9 cellular contexts compared by ENCODE assay signal in the genomic region with DNA sequence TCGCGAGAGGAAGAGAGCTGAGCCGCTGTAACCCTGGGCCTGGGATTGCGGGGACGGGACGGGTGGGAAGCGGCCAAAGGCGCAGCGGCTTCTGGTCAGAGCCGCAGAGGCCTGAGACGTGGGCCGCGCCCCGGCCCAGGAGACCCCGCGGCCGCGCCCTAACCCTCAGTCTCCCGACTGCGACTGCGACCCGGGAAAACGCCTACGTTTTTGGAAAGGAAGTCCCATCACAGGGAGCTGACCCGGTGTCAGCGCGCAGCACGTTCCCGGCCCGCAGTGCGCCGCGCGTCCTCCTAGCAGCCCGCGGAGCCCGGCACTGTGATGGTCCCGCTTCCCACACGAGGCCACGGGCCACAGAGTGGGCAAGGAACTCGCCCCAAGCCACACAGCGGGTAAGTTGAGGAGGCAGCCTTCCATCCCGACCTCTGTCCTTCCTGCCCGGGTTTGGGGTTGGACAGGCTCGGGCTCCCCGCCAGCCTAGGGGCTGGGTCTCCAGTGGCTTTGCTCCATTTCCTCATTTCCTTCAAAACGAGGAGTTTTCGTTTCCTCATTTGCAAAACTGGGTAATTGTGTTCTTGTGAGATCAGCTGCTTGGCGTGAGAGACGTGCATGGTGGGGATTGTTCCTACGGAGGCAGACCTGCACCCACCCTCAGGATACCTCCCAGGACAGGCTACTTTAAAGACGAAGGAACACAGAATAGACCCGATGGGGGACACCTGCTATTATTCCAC. TPM values are rescaled to one million over a fixed set of nuclear protein-coding genes. Genes with fewer than 3 reads are reported as not detected.
DNase-seq lines count a peak whose midpoint lies in the region; ATAC-seq and TF ChIP-seq lines count a peak whose summit lies in the region.
"Had no signal": no experiment of that assay in that cellular context is flagged by ENCODE, and none has a peak within 500 bp of the region (broad histone marks: within the 10 kb centered on the region; RNA-seq: fewer than 3 reads in every experiment).

No MANE protein-coding gene starts in this region.

- no peak for TF ChIP-seq CTCF in activated CD8-positive, alpha-beta T cell treated with anti-CD3 and anti-CD28 coated beads for 36 hours (IDR thresholded peaks at IDR 0.05)
- TF ChIP-seq CTCF in choroid plexus epithelial cell (conservative IDR thresholded peaks at IDR 0.05; ENCODE audit: low read depth, low read length) (no peak), lower lobe of right lung (IDR thresholded peaks at IDR 0.05) (no peak), type B pancreatic cell (conservative IDR thresholded peaks at IDR 0.05) (no peak), Caco-2 (IDR thresholded peaks at IDR 0.05; ENCODE audit: insufficient read depth in 1 of 2, low read depth in 1 of 2, low read length in 1 of 2, severe bottlenecking in 1 of 2, unreplicated experiment in 1 of 2) (no peak)

- BruUV-seq in Caco-2 (replicated peaks; lab: Mats Ljungman, UMichigan) = no TSS peak

- no peak overlapping the region for H3K27ac Mint-ChIP-seq in activated CD8-positive, alpha-beta T cell treated with anti-CD3 and anti-CD28 coated beads for 36 hours
- no peak overlapping the region for H3K27ac Mint-ChIP-seq in activated CD8-positive, alpha-beta T cell treated with anti-CD3 and anti-CD28 coated beads, Interleukin-2, amount 10 ng/mL, durations not matched to agents 7 days and 5 days
- no peak overlapping the region for H3K27ac Mint-ChIP-seq in type B pancreatic cell
- no peak overlapping the region for H3K27ac Mint-ChIP-seq in Caco-2 (ENCODE audit: unreplicated experiment)
- H3K27ac Mint-ChIP-seq: CD4-positive, CD25-positive, alpha-beta regulatory T cell had no signal

- intact Hi-C loops in activated CD8-positive, alpha-beta T cell treated with anti-CD3 and anti-CD28 coated beads for 36 hours (cut with micrococcal nuclease) = no loop called here
- intact Hi-C loops in lower lobe of right lung (cut with DNase I) = no loop called here
- intact Hi-C loops in Caco-2 (cut with micrococcal nuclease; ENCODE audit: unreplicated experiment) = no loop called here

- no peak for ATAC-seq in activated CD8-positive, alpha-beta T cell treated with anti-CD3 and anti-CD28 coated beads for 36 hours
- no peak for ATAC-seq in activated CD8-positive, alpha-beta T cell treated with anti-CD3 and anti-CD28 coated beads, Interleukin-2, amount 10 ng/mL, durations not matched to agents 7 days and 5 days
- ATAC-seq in lower lobe of right lung (peak; percentile 81 to 85), HG02763 (IDR thresholded peaks at IDR 0.05; ENCODE audit: unreplicated experiment) (no peak), HG03571 (IDR thresholded peaks at IDR 0.05; ENCODE audit: unreplicated experiment) (no peak)

- H3K27me3 ChIP-seq in lower lobe of right lung (ENCODE audit: low read depth) (peaks cover 19% of the 10 kb centered on the region), Caco-2 (replicated peaks; ENCODE audit: control insufficient read depth, insufficient read depth, low read length) (no peaks in the 10 kb centered on the region)

- H3K9me3 Mint-ChIP-seq in activated CD8-positive, alpha-beta T cell treated with anti-CD3 and anti-CD28 coated beads for 36 hours = peaks cover 6% of the 10 kb centered on the region
- H3K9me3 Mint-ChIP-seq in activated CD8-positive, alpha-beta T cell treated with anti-CD3 and anti-CD28 coated beads, Interleukin-2, amount 10 ng/mL, durations not matched to agents 7 days and 5 days (ENCODE audit: insufficient read depth) = no peaks in the 10 kb centered on the region
- H3K9me3 Mint-ChIP-seq in type B pancreatic cell = no peaks in the 10 kb centered on the region
- H3K9me3 Mint-ChIP-seq in Caco-2 (ENCODE audit: unreplicated experiment) = peaks cover 10% of the 10 kb centered on the region

- H3K27ac ChIP-seq in lower lobe of right lung = peak overlapping the region; percentile 74

- no peaks in the 10 kb centered on the region for H3K36me3 Mint-ChIP-seq in activated CD8-positive, alpha-beta T cell treated with anti-CD3 and anti-CD28 coated beads for 36 hours (ENCODE audit: low read depth)
- H3K36me3 Mint-ChIP-seq in activated CD8-positive, alpha-beta T cell treated with anti-CD3 and anti-CD28 coated beads, Interleukin-2, amount 10 ng/mL, durations not matched to agents 7 days and 5 days (ENCODE audit: low read depth) = no peaks in the 10 kb centered on the region
- H3K36me3 Mint-ChIP-seq in type B pancreatic cell = no peaks in the 10 kb centered on the region
- no peaks in the 10 kb centered on the region for H3K36me3 Mint-ChIP-seq in Caco-2 (ENCODE audit: insufficient read depth, unreplicated experiment)
- H3K36me3 Mint-ChIP-seq: CD4-positive, CD25-positive, alpha-beta regulatory T cell had no signal

- CTCF ChIA-PET in activated CD8-positive, alpha-beta T cell treated with anti-CD3 and anti-CD28 coated beads for 36 hours (lab: Charles Lee) = interaction anchor here (1.5 to 2.3 kb wide), 2 partner anchors 14 to 25 kb away, joined by 4 to 7 read pairs; no protein-coding TSS in a partner anchor
- CTCF ChIA-PET in activated CD8-positive, alpha-beta T cell treated with anti-CD3 and anti-CD28 coated beads, Interleukin-2, amount 10 ng/mL, durations not matched to agents 7 days and 5 days (lab: Charles Lee) = interaction anchor here (1.4 kb wide), 1 partner anchor 25 kb away, joined by 4 read pairs; no protein-coding TSS in a partner anchor
- CTCF ChIA-PET in Caco-2 (lab: Charles Lee) = no interaction called here

- H3K4me3 Mint-ChIP-seq in activated CD8-positive, alpha-beta T cell treated with anti-CD3 and anti-CD28 coated beads for 36 hours = peak overlapping the region; percentile 12
- H3K4me3 Mint-ChIP-seq in activated CD8-positive, alpha-beta T cell treated with anti-CD3 and anti-CD28 coated beads, Interleukin-2, amount 10 ng/mL, durations not matched to agents 7 days and 5 days = no peak overlapping the region
- H3K4me3 Mint-ChIP-seq in type B pancreatic cell = peak overlapping the region; percentile 39
- H3K4me3 Mint-ChIP-seq in Caco-2 (ENCODE audit: unreplicated experiment) = no peak overlapping the region
- H3K4me3 Mint-ChIP-seq: CD4-positive, CD25-positive, alpha-beta regulatory T cell had no signal

- POLR2A ChIA-PET in activated CD8-positive, alpha-beta T cell treated with anti-CD3 and anti-CD28 coated beads for 36 hours (lab: Charles Lee) = no interaction called here
- POLR2A ChIA-PET in activated CD8-positive, alpha-beta T cell treated with anti-CD3 and anti-CD28 coated beads, Interleukin-2, amount 10 ng/mL, durations not matched to agents 7 days and 5 days (lab: Charles Lee) = no interaction called here
- POLR2A ChIA-PET in Caco-2 (lab: Charles Lee) = no interaction called here

- peaks cover 59% of the 10 kb centered on the region for H3K27me3 Mint-ChIP-seq in activated CD8-positive, alpha-beta T cell treated with anti-CD3 and anti-CD28 coated beads for 36 hours
- H3K27me3 Mint-ChIP-seq in activated CD8-positive, alpha-beta T cell treated with anti-CD3 and anti-CD28 coated beads, Interleukin-2, amount 10 ng/mL, durations not matched to agents 7 days and 5 days (ENCODE audit: low read depth) = peaks cover 62% of the 10 kb centered on the region
- peaks cover 40% of the 10 kb centered on the region for H3K27me3 Mint-ChIP-seq in type B pancreatic cell
- peaks cover 23% of the 10 kb centered on the region for H3K27me3 Mint-ChIP-seq in Caco-2 (ENCODE audit: insufficient read depth, unreplicated experiment)

- H3K9me3 ChIP-seq in lower lobe of right lung = no peaks in the 10 kb centered on the region
- H3K9me3 ChIP-seq in Caco-2 = no peaks in the 10 kb centered on the region

- H3K4me1 Mint-ChIP-seq in activated CD8-positive, alpha-beta T cell treated with anti-CD3 and anti-CD28 coated beads for 36 hours (ENCODE audit: low read depth) = peaks cover 2% of the 10 kb centered on the region
- peaks cover 3% of the 10 kb centered on the region for H3K4me1 Mint-ChIP-seq in activated CD8-positive, alpha-beta T cell treated with anti-CD3 and anti-CD28 coated beads, Interleukin-2, amount 10 ng/mL, durations not matched to agents 7 days and 5 days (ENCODE audit: low read depth)
- H3K4me1 Mint-ChIP-seq in type B pancreatic cell (ENCODE audit: unreplicated experiment) = no peaks in the 10 kb centered on the region
- no peaks in the 10 kb centered on the region for H3K4me1 Mint-ChIP-seq in Caco-2 (ENCODE audit: low read depth, unreplicated experiment)

- H3K4me3 ChIP-seq in choroid plexus epithelial cell (ENCODE audit: low read depth, low read length) (peak overlapping the region; percentile 62), lower lobe of right lung (peak overlapping the region; percentile 53), Caco-2 (ENCODE audit: low read depth, low read length) (no peak overlapping the region)

- H3K4me1 ChIP-seq in lower lobe of right lung = no peaks in the 10 kb centered on the region
- no peaks in the 10 kb centered on the region for H3K4me1 ChIP-seq in Caco-2

- H3K36me3 ChIP-seq in lower lobe of right lung (no peaks in the 10 kb centered on the region), Caco-2 (ENCODE audit: control insufficient read depth, insufficient read depth, low read length) (no peaks in the 10 kb centered on the region)

- DNase-seq in activated CD8-positive, alpha-beta T cell treated with anti-CD3 and anti-CD28 coated beads for 36 hours = no peak
- no peak for DNase-seq in activated CD8-positive, alpha-beta T cell treated with anti-CD3 and anti-CD28 coated beads, Interleukin-2, amount 10 ng/mL, durations not matched to agents 7 days and 5 days
- DNase-seq in choroid plexus epithelial cell (ENCODE audit: low read depth) (peak; percentile 17), lower lobe of right lung (peak; percentile 74), type B pancreatic cell (ENCODE audit: extremely low spot score, unreplicated experiment) (no peak), Caco-2 (no peak)
- DNase-seq: CD4-positive, CD25-positive, alpha-beta regulatory T cell had no signal

RNA-seq across cellular contexts. Expression of a gene that starts 1.2 kb away (rescaled TPM):
- 1 to 10 TPM; 1.2 to 1.5 TPM for total RNA-seq in activated CD8-positive, alpha-beta T cell treated with anti-CD3 and anti-CD28 coated beads for 36 hours
- total RNA-seq in activated CD8-positive, alpha-beta T cell treated with anti-CD3 and anti-CD28 coated beads, Interleukin-2, amount 10 ng/mL, durations not matched to agents 7 days and 5 days = under 1 TPM; 0.21 to 0.29 TPM
- 452 TPM for total RNA-seq in lower lobe of right lung
- 7.0 and 13.3 TPM in 2 replicates for total RNA-seq in type B pancreatic cell (ENCODE audit: low replicate concordance)
- total RNA-seq in Caco-2 (2022) = 0.79 and 1.2 TPM in 2 replicates
- total RNA-seq: CD4-positive, CD25-positive, alpha-beta regulatory T cell had no signal

RNA-seq across cellular contexts. Expression of a gene that starts 51.4 kb away (rescaled TPM):
- total RNA-seq in activated CD8-positive, alpha-beta T cell treated with anti-CD3 and anti-CD28 coated beads for 36 hours = 100 to 1,000 TPM in 1 of 2 experiments, 10 to 100 TPM in 1; 99.1 to 101 TPM
- total RNA-seq in activated CD8-positive, alpha-beta T cell treated with anti-CD3 and anti-CD28 coated beads, Interleukin-2, amount 10 ng/mL, durations not matched to agents 7 days and 5 days = 10 to 100 TPM; 53.3 to 55.0 TPM
- 41.4 TPM for total RNA-seq in lower lobe of right lung
- total RNA-seq in type B pancreatic cell (ENCODE audit: low replicate concordance) = 50.0 and 50.5 TPM in 2 replicates
- total RNA-seq in Caco-2 (2022) = 95.5 and 98.0 TPM in 2 replicates

Comparison
In these comparisons a context has a peak if more than half of its experiments do, and no peak if none do; other contexts are left out.
1. H3K4me3 Mint-ChIP-seq: peak in activated CD8-positive, alpha-beta T cell treated with anti-CD3 and anti-CD28 coated beads for 36 hours (single experiment) and type B pancreatic cell (single experiment); none in activated CD8-positive, alpha-beta T cell treated with anti-CD3 and anti-CD28 coated beads, Interleukin-2, amount 10 ng/mL, durations not matched to agents 7 days and 5 days (single experiment) and Caco-2 (single experiment).
2. ATAC-seq: peak in lower lobe of right lung (2 of 2); none in activated CD8-positive, alpha-beta T cell treated with anti-CD3 and anti-CD28 coated beads for 36 hours (single experiment), activated CD8-positive, alpha-beta T cell treated with anti-CD3 and anti-CD28 coated beads, Interleukin-2, amount 10 ng/mL, durations not matched to agents 7 days and 5 days (single experiment), HG02763 (single experiment) and HG03571 (single experiment).
3. DNase-seq: peak in choroid plexus epithelial cell (single experiment) and lower lobe of right lung (single experiment); none in activated CD8-positive, alpha-beta T cell treated with anti-CD3 and anti-CD28 coated beads for 36 hours (single experiment), activated CD8-positive, alpha-beta T cell treated with anti-CD3 and anti-CD28 coated beads, Interleukin-2, amount 10 ng/mL, durations not matched to agents 7 days and 5 days (single experiment), type B pancreatic cell (single experiment) and Caco-2 (0 of 2).
4. RNA of a gene that starts 1.2 kb away (total RNA-seq): 452 TPM in lower lobe of right lung (single experiment); 7.0 to 13.3 TPM in type B pancreatic cell, 1.2 to 1.5 TPM in activated CD8-positive, alpha-beta T cell treated with anti-CD3 and anti-CD28 coated beads for 36 hours, 0.79 to 1.2 TPM in Caco-2 and 0.21 to 0.29 TPM in activated CD8-positive, alpha-beta T cell treated with anti-CD3 and anti-CD28 coated beads, Interleukin-2, amount 10 ng/mL, durations not matched to agents 7 days and 5 days; every median in the first group is over 10 times any median in the second.